1 cellular context compared by ENCODE assay signal in genomic region chr1:90723561-90724108, GRCh38.
TF ChIP-seq lines count a peak whose summit lies in the region.

No MANE protein-coding gene starts in this region.

TF ChIP-seq in GM12878, 131 proteins besides CTCF, POLR2A, EP300 and RAD21 (continued from another document):
- TF ChIP-seq E4F1 (IDR thresholded peaks at IDR 0.05; ENCODE audit: borderline replicate concordance, partially characterized antibody): no peak
- no peak for TF ChIP-seq ASH2L (IDR thresholded peaks at IDR 0.05; ENCODE audit: borderline replicate concordance, low read depth)
- no peak for TF ChIP-seq KDM1A (IDR thresholded peaks at IDR 0.05; ENCODE audit: borderline replicate concordance)
- no peak for TF ChIP-seq BHLHE40 (IDR thresholded peaks at IDR 0.05; ENCODE audit: borderline replicate concordance in 1 of 2, low read depth in 2 of 2, low read length in 1 of 2)
- TF ChIP-seq TCF12 (IDR thresholded peaks at IDR 0.05; ENCODE audit: low read depth, low read length): no peak
- no peak for TF ChIP-seq MTA3 (IDR thresholded peaks at IDR 0.05; ENCODE audit: borderline replicate concordance, low read length)
- TF ChIP-seq YBX1 (IDR thresholded peaks at IDR 0.05): no peak
